8 cellular contexts compared by ENCODE assay signal in the genomic region with DNA sequence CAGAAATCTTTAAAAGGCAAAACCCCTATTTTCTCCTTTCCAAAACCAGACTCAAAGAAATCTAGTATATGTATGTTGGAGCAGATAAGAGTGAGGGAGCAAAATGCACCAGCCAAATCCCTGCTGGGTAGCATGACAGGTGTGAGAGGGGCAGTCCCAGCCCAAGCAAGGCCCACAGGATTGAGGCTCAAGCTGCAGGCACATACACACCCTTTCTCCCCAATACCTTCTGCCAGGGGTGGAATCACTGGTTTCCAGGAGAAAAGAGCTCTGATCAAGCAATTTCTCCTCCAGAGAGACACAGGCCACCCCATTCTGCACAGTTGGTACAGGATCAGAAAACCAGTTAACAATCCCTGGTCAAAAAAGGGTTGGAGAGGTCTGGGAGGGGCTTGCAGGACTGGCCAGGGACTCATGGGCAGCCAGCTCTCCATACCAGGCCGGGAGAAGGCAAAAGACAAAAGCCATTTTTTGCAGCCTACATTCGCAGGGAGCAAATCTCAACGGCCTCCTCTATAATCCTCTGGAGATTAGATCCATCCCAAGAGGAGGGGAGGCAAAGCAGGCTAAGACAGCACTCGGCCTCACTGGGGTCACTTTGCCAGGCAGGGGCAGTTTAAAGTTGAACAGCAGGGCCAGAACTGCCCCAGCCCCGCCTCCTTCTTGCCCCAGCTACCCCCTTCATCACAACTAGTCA.
DNase-seq lines count a peak whose midpoint lies in the region; TF ChIP-seq lines count a peak whose summit lies in the region.

No MANE protein-coding gene starts in this region.

- peak overlapping the region; percentile 96 for H3K4me3 Mint-ChIP-seq in nephron progenitor cell

- H3K36me3 ChIP-seq in KOPT-K1 (ENCODE audit: insufficient read depth, low read length) = peaks cover 24% of the 10 kb centered on the region
- H3K36me3 ChIP-seq in duodenal mucosa (ENCODE audit: control insufficient read depth in 1 of 2, insufficient read depth in 2 of 2, low read length in 2 of 2) = peaks cover 16 to 19% of the 10 kb centered on the region in 2 donors

- H3K27me3 Mint-ChIP-seq in nephron progenitor cell (ENCODE audit: low read depth, poor library complexity) = no peaks in the 10 kb centered on the region

- peaks cover 21% of the 10 kb centered on the region for H3K36me3 Mint-ChIP-seq in nephron progenitor cell (ENCODE audit: low read depth)

- H3K27me3 ChIP-seq in duodenal mucosa (ENCODE audit: control insufficient read depth in 1 of 2, insufficient read depth in 2 of 2, low read length in 2 of 2) = no peaks in the 10 kb centered on the region

- H3K9me3 Mint-ChIP-seq in nephron progenitor cell = no peaks in the 10 kb centered on the region

- peak overlapping the region; percentile 87 to 97 for H3K4me3 ChIP-seq in duodenal mucosa (ENCODE audit: low read depth in 1 of 2, low read length in 2 of 2)

- peaks cover 45 to 49% of the 10 kb centered on the region in 2 donors for H3K4me1 ChIP-seq in duodenal mucosa (ENCODE audit: control insufficient read depth in 1 of 2, insufficient read depth in 2 of 2, low read length in 2 of 2)

- H3K9ac ChIP-seq in duodenal mucosa (ENCODE audit: low read depth in 1 of 2, low read length in 2 of 2) = peak overlapping the region; percentile 87 to 95

- H3K9me3 ChIP-seq in KOPT-K1 (ENCODE audit: insufficient read depth, low read length, poor library complexity, severe bottlenecking) (no peaks in the 10 kb centered on the region), duodenal mucosa (ENCODE audit: control insufficient read depth in 1 of 2, low read length in 2 of 2) (no peaks in the 10 kb centered on the region)

- DNase-seq in nephron progenitor cell (no peak), 8988T (no peak), glomerular visceral epithelial cell (ENCODE audit: extremely low spot score) (no peak), HPDE6-E6E7 (ENCODE audit: extremely low spot score) (no peak)
- DNase-seq in NK-92 treated with Interleukin-12 subunit alpha and Interleukin-12 subunit beta, amount 100 ng/mL, for 24 hours (lab: John Stamatoyannopoulos, UW) = no peak

- no peak for TF ChIP-seq CTCF in C4-2B (conservative IDR thresholded peaks at IDR 0.05)
- TF ChIP-seq CTCF in nephron progenitor cell (IDR thresholded peaks at IDR 0.05) = no peak

- peak overlapping the region; percentile 72 for H3K27ac Mint-ChIP-seq in nephron progenitor cell

- H3K27ac ChIP-seq in C4-2B (peak overlapping the region; percentile 99), KOPT-K1 (ENCODE audit: low read depth, low read length, poor library complexity, severe bottlenecking) (peak overlapping the region; percentile 96), duodenal mucosa (ENCODE audit: low read depth, low read length) (no peak overlapping the region)

- peaks cover 47% of the 10 kb centered on the region for H3K4me1 Mint-ChIP-seq in nephron progenitor cell
